In the genomic region with DNA sequence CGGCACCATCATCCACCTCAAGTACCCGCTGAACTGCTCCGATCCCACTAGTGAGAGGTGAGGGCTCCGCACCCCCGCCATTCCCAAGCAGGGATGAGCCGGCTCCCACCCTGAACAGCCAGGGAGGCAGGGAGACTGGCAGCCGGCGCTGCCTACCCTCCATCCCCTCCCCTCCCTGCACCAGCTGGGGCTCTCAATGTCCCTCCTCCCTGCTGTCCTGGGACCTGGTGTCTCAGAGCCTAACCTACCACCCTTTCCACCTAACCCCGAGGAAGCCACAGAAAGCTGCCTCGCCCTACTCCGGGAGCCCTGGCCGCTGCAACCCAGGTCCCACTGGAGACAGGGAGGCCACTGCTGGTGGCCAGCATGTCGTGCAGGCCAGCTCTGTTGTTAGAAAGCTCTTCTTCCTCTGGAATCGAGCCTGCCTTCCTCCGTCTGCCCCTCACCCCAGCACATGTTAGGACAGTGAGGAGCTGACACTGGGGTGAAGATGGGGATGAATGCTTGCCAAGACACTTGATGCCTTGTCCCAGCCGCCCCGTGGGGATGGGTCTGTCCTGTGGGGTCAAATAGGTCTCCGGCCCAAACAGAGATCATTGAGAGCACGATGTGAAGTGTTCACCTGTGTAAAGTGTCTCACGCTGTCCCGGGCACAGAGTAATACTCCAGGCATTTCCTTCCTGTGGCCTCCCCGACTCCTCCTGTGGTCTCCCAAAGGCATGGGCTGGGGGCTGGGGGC, we compare ENCODE assay signal across 9 cellular contexts. TPM values are rescaled to one million over a fixed set of nuclear protein-coding genes. Genes with fewer than 3 reads are reported as not detected.
A peak's percentile ranks its signal among the peaks of the same experiment; 100 is the strongest.
DNase-seq lines count a peak whose midpoint lies in the region.
"Had no signal": no experiment of that assay in that cellular context is flagged by ENCODE, and none has a peak within 500 bp of the region (broad histone marks: within the 10 kb centered on the region; RNA-seq: fewer than 3 reads in every experiment).

No MANE protein-coding gene starts in this region.

- CTCF ChIA-PET in activated CD4-positive, alpha-beta T cell treated with anti-CD3 and anti-CD28 coated beads, Interleukin-2, amount 10 ng/mL, durations not matched to agents 7 days and 5 days (lab: Charles Lee), result interaction anchor here (0.6 to 17.8 kb wide), 10 partner anchors 8 to 748 kb away, joined by 3 to 388 read pairs (median 4); a partner anchor contains a TSS

- peak overlapping the region; percentile 98 for H3K27ac Mint-ChIP-seq in activated CD4-positive, alpha-beta T cell treated with anti-CD3 and anti-CD28 coated beads, Interleukin-2, amount 10 ng/mL, durations not matched to agents 7 days and 5 days

- no peaks in the 10 kb centered on the region for H3K27me3 Mint-ChIP-seq in activated CD4-positive, alpha-beta T cell treated with anti-CD3 and anti-CD28 coated beads, Interleukin-2, amount 10 ng/mL, durations not matched to agents 7 days and 5 days

- H3K4me3 Mint-ChIP-seq in activated CD4-positive, alpha-beta T cell treated with anti-CD3 and anti-CD28 coated beads, Interleukin-2, amount 10 ng/mL, durations not matched to agents 7 days and 5 days, result peak overlapping the region; percentile 100

- H3K4me1 Mint-ChIP-seq in activated CD4-positive, alpha-beta T cell treated with anti-CD3 and anti-CD28 coated beads, Interleukin-2, amount 10 ng/mL, durations not matched to agents 7 days and 5 days, result peaks cover 65% of the 10 kb centered on the region

- no peaks in the 10 kb centered on the region for H3K9me3 Mint-ChIP-seq in activated CD4-positive, alpha-beta T cell treated with anti-CD3 and anti-CD28 coated beads, Interleukin-2, amount 10 ng/mL, durations not matched to agents 7 days and 5 days

- H3K27ac ChIP-seq in layer of hippocampus (ENCODE audit: low read depth, low read length), result peak overlapping the region; percentile 85
- H3K27ac ChIP-seq in temporal lobe (ENCODE audit: low read depth, low read length), result peak overlapping the region; percentile 56

- no peaks in the 10 kb centered on the region for H3K27me3 ChIP-seq in layer of hippocampus (ENCODE audit: control insufficient read depth, insufficient read depth, low read length)

- POLR2A ChIA-PET in activated CD4-positive, alpha-beta T cell treated with anti-CD3 and anti-CD28 coated beads, Interleukin-2, amount 10 ng/mL, durations not matched to agents 7 days and 5 days (lab: Charles Lee), result interaction anchor here (0.6 to 1.2 kb wide), 3 partner anchors 9 to 461 kb away, joined by 3 to 5 read pairs (median 3); a partner anchor contains a TSS

- H3K36me3 Mint-ChIP-seq in activated CD4-positive, alpha-beta T cell treated with anti-CD3 and anti-CD28 coated beads, Interleukin-2, amount 10 ng/mL, durations not matched to agents 7 days and 5 days (ENCODE audit: low read depth), result peaks cover 56% of the 10 kb centered on the region

- DNase-seq in activated CD4-positive, alpha-beta T cell treated with anti-CD3 and anti-CD28 coated beads, Interleukin-2, amount 10 ng/mL, durations not matched to agents 7 days and 5 days, result no peak
- no peak for DNase-seq in activated CD4-positive, alpha-beta T cell treated with anti-CD3 and anti-CD28 coated beads for 1 hour
- DNase-seq in activated CD8-positive, alpha-beta memory T cell treated with anti-CD3 and anti-CD28 coated beads, Interleukin-2, amount 50 U/mL, for 48 hours, result peak; percentile 69
- no peak for DNase-seq in activated gamma-delta T cell treated with Interleukin-2 at 50 U/mL for 16 hours
- no peak for DNase-seq in stimulated activated naive CD4-positive, alpha-beta T cell treated with Interleukin-2 at 50 U/mL for 16 hours (lab: John Stamatoyannopoulos, UW)
- DNase-seq in SW 1271 (lab: John Stamatoyannopoulos, UW), result no peak
- DNase-seq: stimulated activated CD4-positive, alpha-beta T cell treated with anti-CD3 and anti-CD28 coated beads, Interleukin-1b, Interleukin-23, amount 100 ng/mL, for 48 hours had no signal

RNA-seq across cellular contexts. Expression of a gene that starts 1.1 kb away (rescaled TPM):
- total RNA-seq in activated CD4-positive, alpha-beta T cell treated with anti-CD3 and anti-CD28 coated beads, Interleukin-2, amount 10 ng/mL, durations not matched to agents 7 days and 5 days, result 100 to 1,000 TPM; 346 to 354 TPM
- 2.5 TPM for total RNA-seq in temporal lobe

RNA-seq across cellular contexts. Expression of a gene that starts 8.5 kb away (rescaled TPM):
- 100 to 1,000 TPM; 156 to 181 TPM for total RNA-seq in activated CD4-positive, alpha-beta T cell treated with anti-CD3 and anti-CD28 coated beads, Interleukin-2, amount 10 ng/mL, durations not matched to agents 7 days and 5 days
- total RNA-seq in temporal lobe, result 276 TPM

RNA-seq across cellular contexts. Expression of a gene that starts 8.7 kb away (rescaled TPM):
- total RNA-seq in activated CD4-positive, alpha-beta T cell treated with anti-CD3 and anti-CD28 coated beads, Interleukin-2, amount 10 ng/mL, durations not matched to agents 7 days and 5 days, result not detected
- not detected for total RNA-seq in temporal lobe

RNA-seq across cellular contexts. Expression of a gene that starts 18.2 kb away (rescaled TPM):
- 100 to 1,000 TPM; 214 to 230 TPM for total RNA-seq in activated CD4-positive, alpha-beta T cell treated with anti-CD3 and anti-CD28 coated beads, Interleukin-2, amount 10 ng/mL, durations not matched to agents 7 days and 5 days
- 117 TPM for total RNA-seq in temporal lobe

RNA-seq across cellular contexts. Expression of a gene that starts 18.4 kb away (rescaled TPM):
- 10 to 100 TPM; 41.8 to 53.3 TPM for total RNA-seq in activated CD4-positive, alpha-beta T cell treated with anti-CD3 and anti-CD28 coated beads, Interleukin-2, amount 10 ng/mL, durations not matched to agents 7 days and 5 days
- total RNA-seq in temporal lobe, result 19.9 TPM

Comparison
In these comparisons a context has a peak if more than half of its experiments do, and no peak if none do; other contexts are left out.
1. RNA of a gene that starts 1.1 kb away (total RNA-seq): 346 to 354 TPM in activated CD4-positive, alpha-beta T cell treated with anti-CD3 and anti-CD28 coated beads, Interleukin-2, amount 10 ng/mL, durations not matched to agents 7 days and 5 days; 2.5 TPM in temporal lobe (single experiment); every median in the first group is over 100 times any median in the second.